Comparison of ENCODE assay signal across 22 cellular contexts in the genomic region with DNA sequence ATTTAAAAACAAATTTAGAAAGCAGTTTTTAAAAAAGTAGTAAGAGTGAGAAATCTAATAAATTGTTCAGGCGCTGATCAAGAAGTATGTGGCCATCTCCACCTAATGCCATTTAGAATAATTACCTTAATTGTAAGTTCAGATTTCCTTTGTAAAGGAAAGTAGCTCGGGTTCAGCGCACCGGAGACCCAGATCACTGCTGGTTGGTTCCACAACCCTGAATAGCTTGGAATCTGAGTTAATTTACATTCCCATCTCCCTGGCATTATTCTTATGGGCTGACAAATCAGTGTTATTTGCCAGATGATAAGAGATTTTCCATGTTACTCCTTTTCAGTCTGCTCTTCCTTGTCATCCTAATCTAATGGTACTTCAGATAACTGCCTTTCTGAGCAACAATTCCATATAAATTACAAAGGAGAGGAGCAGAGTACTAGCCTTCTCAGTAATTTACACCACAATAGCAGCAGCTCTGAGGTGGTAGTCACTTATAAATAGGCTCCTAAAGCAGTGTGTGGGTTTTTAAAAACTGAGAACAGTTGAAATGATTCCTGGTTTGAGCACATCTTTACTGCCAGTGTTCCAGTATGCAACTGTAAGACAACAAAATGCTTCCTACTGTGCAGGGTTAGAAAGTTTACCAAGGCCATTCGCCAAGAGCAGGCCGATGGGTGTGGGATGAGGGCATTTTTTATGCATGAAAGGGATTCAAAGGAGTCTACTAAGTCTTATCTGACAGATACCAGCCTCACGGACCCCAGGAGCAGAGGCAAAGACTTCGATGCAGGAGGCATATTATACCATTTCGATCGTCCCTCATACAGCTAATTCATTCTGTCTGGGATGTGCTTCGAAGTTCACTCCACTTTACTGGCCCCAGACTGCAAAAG.
DNase-seq lines count a peak whose midpoint lies in the region; ATAC-seq and TF ChIP-seq lines count a peak whose summit lies in the region.
"Had no signal": no experiment of that assay in that cellular context is flagged by ENCODE, and none has a peak within 500 bp of the region (broad histone marks: within the 10 kb centered on the region; RNA-seq: fewer than 3 reads in every experiment).

No MANE protein-coding gene starts in this region.

- TF ChIP-seq CTCF in VCaP (conservative IDR thresholded peaks at IDR 0.05) (no peak), mesothelial cell of epicardium (IDR thresholded peaks at IDR 0.05; ENCODE audit: unreplicated experiment) (no peak), transverse colon (IDR thresholded peaks at IDR 0.05) (no peak), hepatocyte (IDR thresholded peaks at IDR 0.05; ENCODE audit: poor library complexity) (no peak)

- no peaks in the 10 kb centered on the region for H3K9me3 ChIP-seq in HUES64 (ENCODE audit: insufficient read depth, low read depth, low read length)
- H3K9me3 ChIP-seq in transverse colon: no peaks in the 10 kb centered on the region
- no peaks in the 10 kb centered on the region for H3K9me3 ChIP-seq in hepatocyte (ENCODE audit: low read depth)
- H3K9me3 ChIP-seq: pancreas, testis had no signal

- H4K20me1 ChIP-seq in hepatocyte (ENCODE audit: insufficient read depth, poor library complexity, severe bottlenecking): no peaks in the 10 kb centered on the region

- in situ Hi-C loops in transverse colon (cut with MboI; ENCODE audit: low pct_ligation_motif_present in 1 of 4, low pct_unique_long_range_greater_than_20kb in 1 of 4, low sequenced_read_pairs in 3 of 4): no loop called here

- H3K36me3 Mint-ChIP-seq in mesothelial cell of epicardium: no peaks in the 10 kb centered on the region
- no peaks in the 10 kb centered on the region for H3K36me3 Mint-ChIP-seq in activated CD8-positive, alpha-beta memory T cell treated with anti-CD3 and anti-CD28 coated beads, Interleukin-2, amount 10 ng/mL, durations not matched to agents 7 days and 5 days
- H3K36me3 Mint-ChIP-seq: activated CD4-positive, alpha-beta memory T cell treated with anti-CD3 and anti-CD28 coated beads for 36 hours; naive B cell had no signal

- intact Hi-C loops in transverse colon (cut with DNase I; ENCODE audit: low total_unique reads): no loop called here

- H3K79me2 ChIP-seq in hepatocyte: no peaks in the 10 kb centered on the region

- H3K9me3 Mint-ChIP-seq in mesothelial cell of epicardium: no peaks in the 10 kb centered on the region
- H3K9me3 Mint-ChIP-seq in activated CD8-positive, alpha-beta memory T cell treated with anti-CD3 and anti-CD28 coated beads, Interleukin-2, amount 10 ng/mL, durations not matched to agents 7 days and 5 days (ENCODE audit: low read depth): no peaks in the 10 kb centered on the region
- H3K9me3 Mint-ChIP-seq: activated CD4-positive, alpha-beta memory T cell treated with anti-CD3 and anti-CD28 coated beads for 36 hours; CD4-positive, alpha-beta T cell; central memory CD8-positive, alpha-beta T cell had no signal

- H3K4me2 ChIP-seq in hepatocyte: no peak overlapping the region
- H3K4me2 ChIP-seq: KMS-11 had no signal

- H3K4me3 ChIP-seq in HUES64 (ENCODE audit: low read length): peak overlapping the region; percentile 23
- H3K4me3 ChIP-seq in transverse colon: no peak overlapping the region
- no peak overlapping the region for H3K4me3 ChIP-seq in hepatocyte
- H3K4me3 ChIP-seq: pancreas, testis had no signal

- H3K27ac Mint-ChIP-seq in mesothelial cell of epicardium: peak overlapping the region; percentile 10
- no peak overlapping the region for H3K27ac Mint-ChIP-seq in activated CD8-positive, alpha-beta memory T cell treated with anti-CD3 and anti-CD28 coated beads, Interleukin-2, amount 10 ng/mL, durations not matched to agents 7 days and 5 days
- H3K27ac Mint-ChIP-seq: activated CD4-positive, alpha-beta memory T cell treated with anti-CD3 and anti-CD28 coated beads for 36 hours; CD4-positive, alpha-beta T cell; naive B cell had no signal

- H2AFZ ChIP-seq in hepatocyte: no peak overlapping the region

- H3K4me1 ChIP-seq in HUES64 (ENCODE audit: insufficient read depth, low read length) (peaks cover 30% of the 10 kb centered on the region), transverse colon (peaks cover 0 to 12% (median 5%) of the 10 kb centered on the region in 4 donors), hepatocyte (ENCODE audit: insufficient read depth) (peaks cover 6% of the 10 kb centered on the region)
- H3K4me1 ChIP-seq: pancreas had no signal

- no peak overlapping the region for H3K4me3 Mint-ChIP-seq in mesothelial cell of epicardium
- no peak overlapping the region for H3K4me3 Mint-ChIP-seq in activated CD8-positive, alpha-beta memory T cell treated with anti-CD3 and anti-CD28 coated beads, Interleukin-2, amount 10 ng/mL, durations not matched to agents 7 days and 5 days
- H3K4me3 Mint-ChIP-seq: activated CD4-positive, alpha-beta memory T cell treated with anti-CD3 and anti-CD28 coated beads for 36 hours; CD4-positive, alpha-beta T cell; central memory CD8-positive, alpha-beta T cell; naive B cell had no signal

- WGBS in HUES64: 25% methylated on average over 11 of the region's 11 CpGs
- WGBS in transverse colon (ENCODE audit: low coverage in 1 of 2), 2 donors: 74 to 81% methylated on average over 9 to 11 of the region's 11 CpGs
- WGBS in hepatocyte (ENCODE audit: low lambda C conversion rate, missing lambda C conversion rate): 55% methylated on average over 11 of the region's 11 CpGs

- CTCF ChIA-PET in activated CD8-positive, alpha-beta memory T cell treated with anti-CD3 and anti-CD28 coated beads, Interleukin-2, amount 10 ng/mL, durations not matched to agents 7 days and 5 days (lab: Charles Lee): no interaction called here

- ATAC-seq in activated CD8-positive, alpha-beta memory T cell treated with anti-CD3 and anti-CD28 coated beads, Interleukin-2, amount 10 ng/mL, durations not matched to agents 7 days and 5 days: no peak
- ATAC-seq: pancreas, right cardiac atrium, Right ventricle myocardium inferior had no signal

- H3K9me2 ChIP-seq in hepatocyte (replicated peaks; ENCODE audit: insufficient read depth): no peaks in the 10 kb centered on the region

- H3K9ac ChIP-seq in HUES64 (ENCODE audit: low read depth, low read length): peak overlapping the region; percentile 29; the same call in 1 of the 2 replicates
- H3K9ac ChIP-seq: KMS-11 had no signal

- no peaks in the 10 kb centered on the region for H3K27me3 Mint-ChIP-seq in mesothelial cell of epicardium (ENCODE audit: low read depth)
- no peaks in the 10 kb centered on the region for H3K27me3 Mint-ChIP-seq in activated CD8-positive, alpha-beta memory T cell treated with anti-CD3 and anti-CD28 coated beads, Interleukin-2, amount 10 ng/mL, durations not matched to agents 7 days and 5 days
- H3K27me3 Mint-ChIP-seq: central memory CD8-positive, alpha-beta T cell had no signal

- no peaks in the 10 kb centered on the region for H3K36me3 ChIP-seq in HUES64 (ENCODE audit: insufficient read depth, low read length)
- H3K36me3 ChIP-seq in transverse colon: no peaks in the 10 kb centered on the region
- no peaks in the 10 kb centered on the region for H3K36me3 ChIP-seq in hepatocyte (replicated peaks; ENCODE audit: insufficient read depth, low read depth)
- H3K36me3 ChIP-seq: pancreas had no signal

- H3K27me3 ChIP-seq in HUES64 (ENCODE audit: insufficient read depth, low read length) (no peaks in the 10 kb centered on the region), transverse colon (no peaks in the 10 kb centered on the region), hepatocyte (no peaks in the 10 kb centered on the region)
- H3K27me3 ChIP-seq: pancreas, testis had no signal

- DNase-seq in mesothelial cell of epicardium (ENCODE audit: low spot score in 2 of 2, unreplicated experiment in 2 of 2): no peak
- DNase-seq in transverse colon: no peak
- no peak for DNase-seq in hepatocyte (ENCODE audit: low spot score)
- no peak for DNase-seq in substantia nigra (lab: John Stamatoyannopoulos, UW)
- no peak for DNase-seq in activated CD8-positive, alpha-beta memory T cell treated with anti-CD3 and anti-CD28 coated beads, Interleukin-2, amount 10 ng/mL, durations not matched to agents 7 days and 5 days
- DNase-seq: activated CD4-positive, alpha-beta memory T cell treated with anti-CD3 and anti-CD28 coated beads for 36 hours; activated effector memory CD4-positive, alpha-beta T cell treated with anti-CD3 and anti-CD28 coated beads, Interleukin-2, amount 50 U/mL, for 16 hours; CD4-positive, alpha-beta T cell; dermis blood vessel endothelial cell; mammary epithelial cell; naive B cell; NCI-H226; pancreas; right cardiac atrium; stimulated activated CD4-positive, alpha-beta T cell treated with anti-CD3 and anti-CD28 coated beads, Interleukin-4, amount 100 ng/mL, for 4 hours; stimulated activated naive CD4-positive, alpha-beta T cell; testis had no signal

- no peak for TF ChIP-seq EP300 in transverse colon (IDR thresholded peaks at IDR 0.05; ENCODE audit: low read depth)

- no peak for TF ChIP-seq POLR2A in transverse colon (IDR thresholded peaks at IDR 0.05)

- H3K27ac ChIP-seq in HUES64 (ENCODE audit: low read depth, low read length) (peak overlapping the region; percentile 79), VCaP (peak overlapping the region; percentile 52), transverse colon (peak overlapping the region in 3 of 4 donors; percentile 51 to 76 (median 66)), hepatocyte (no peak overlapping the region), substantia nigra (ENCODE audit: low read depth, low read length, poor library complexity, severe bottlenecking) (no peak overlapping the region)
- H3K27ac ChIP-seq: KMS-11, pancreas, testis had no signal

- H3K4me1 Mint-ChIP-seq in mesothelial cell of epicardium: peaks cover 13% of the 10 kb centered on the region
- no peaks in the 10 kb centered on the region for H3K4me1 Mint-ChIP-seq in activated CD8-positive, alpha-beta memory T cell treated with anti-CD3 and anti-CD28 coated beads, Interleukin-2, amount 10 ng/mL, durations not matched to agents 7 days and 5 days
- H3K4me1 Mint-ChIP-seq: central memory CD8-positive, alpha-beta T cell; naive B cell had no signal

Comparison
In these comparisons a context has a peak if more than half of its experiments do, and no peak if none do; other contexts are left out.
1. H3K27ac ChIP-seq: peak in HUES64 (single experiment), VCaP (single experiment) and transverse colon (3 of 4); none in hepatocyte (single experiment) and substantia nigra (single experiment).